1 cellular context compared by ENCODE assay signal in the genomic region with DNA sequence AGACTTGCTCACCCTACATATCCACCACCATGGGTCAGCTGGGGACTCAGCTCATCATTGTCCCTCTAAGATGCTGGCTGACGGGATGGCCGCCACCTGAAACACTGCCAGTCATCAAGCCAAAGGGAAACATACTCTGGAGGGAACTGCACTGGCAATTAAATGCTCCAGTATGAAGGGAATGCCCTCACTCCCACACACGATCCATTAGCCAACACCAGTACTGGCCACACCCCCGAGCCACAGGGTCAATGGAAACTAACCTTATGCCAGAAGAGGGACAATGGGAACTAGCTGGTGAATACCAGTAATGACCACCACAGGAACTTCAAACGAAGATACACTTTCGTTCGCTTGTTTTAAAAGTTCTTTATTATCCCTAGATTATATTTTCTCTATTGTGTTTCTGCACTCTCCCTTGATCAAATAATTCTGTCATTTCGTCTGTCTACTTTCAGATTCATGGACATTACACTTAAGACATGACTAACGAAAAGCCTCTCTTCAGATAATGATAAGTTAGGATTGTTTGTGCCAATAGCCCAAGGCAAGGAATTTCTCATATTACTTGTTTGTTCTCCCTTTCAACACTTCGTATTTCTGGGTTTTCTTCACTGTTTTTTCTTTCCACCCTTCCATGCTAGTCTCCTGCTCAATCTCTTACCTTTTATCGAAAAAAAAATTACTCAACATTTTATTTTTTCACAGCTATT.
TF ChIP-seq lines count a peak whose summit lies in the region.

No MANE protein-coding gene starts in this region.

TF ChIP-seq in K562, 482 proteins besides CTCF, POLR2A, EP300 and RAD21 (continued from another document):
- TF ChIP-seq, protein P1, sequence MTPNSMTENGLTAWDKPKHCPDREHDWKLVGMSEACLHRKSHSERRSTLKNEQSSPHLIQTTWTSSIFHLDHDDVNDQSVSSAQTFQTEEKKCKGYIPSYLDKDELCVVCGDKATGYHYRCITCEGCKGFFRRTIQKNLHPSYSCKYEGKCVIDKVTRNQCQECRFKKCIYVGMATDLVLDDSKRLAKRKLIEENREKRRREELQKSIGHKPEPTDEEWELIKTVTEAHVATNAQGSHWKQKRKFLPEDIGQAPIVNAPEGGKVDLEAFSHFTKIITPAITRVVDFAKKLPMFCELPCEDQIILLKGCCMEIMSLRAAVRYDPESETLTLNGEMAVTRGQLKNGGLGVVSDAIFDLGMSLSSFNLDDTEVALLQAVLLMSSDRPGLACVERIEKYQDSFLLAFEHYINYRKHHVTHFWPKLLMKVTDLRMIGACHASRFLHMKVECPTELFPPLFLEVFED (CRISPR knock-in tag; conservative IDR thresholded peaks at IDR 0.05), result no peak
- TF ChIP-seq PTBP1 (IDR thresholded peaks at IDR 0.05; ENCODE audit: low read depth, low read length) (no peak), TFAP4 (CRISPR knock-in tag; IDR thresholded peaks at IDR 0.05; ENCODE audit: borderline replicate concordance) (no peak), TAF7 (tag; IDR thresholded peaks at IDR 0.05) (no peak), MCM2 (IDR thresholded peaks at IDR 0.05; ENCODE audit: low read depth) (no peak), TCF3 (CRISPR knock-in tag; IDR thresholded peaks at IDR 0.05) (no peak), CBX3 (IDR thresholded peaks at IDR 0.05; ENCODE audit: borderline replicate concordance in 1 of 2, low read length in 2 of 2) (no peak), KDM4B (IDR thresholded peaks at IDR 0.05; ENCODE audit: borderline replicate concordance in 2 of 2, low read depth in 1 of 2) (no peak), SMARCA5 (IDR thresholded peaks at IDR 0.05) (no peak), IFI16 (CRISPR knock-in tag; IDR thresholded peaks at IDR 0.05) (no peak)
- TF ChIP-seq, protein P2, sequence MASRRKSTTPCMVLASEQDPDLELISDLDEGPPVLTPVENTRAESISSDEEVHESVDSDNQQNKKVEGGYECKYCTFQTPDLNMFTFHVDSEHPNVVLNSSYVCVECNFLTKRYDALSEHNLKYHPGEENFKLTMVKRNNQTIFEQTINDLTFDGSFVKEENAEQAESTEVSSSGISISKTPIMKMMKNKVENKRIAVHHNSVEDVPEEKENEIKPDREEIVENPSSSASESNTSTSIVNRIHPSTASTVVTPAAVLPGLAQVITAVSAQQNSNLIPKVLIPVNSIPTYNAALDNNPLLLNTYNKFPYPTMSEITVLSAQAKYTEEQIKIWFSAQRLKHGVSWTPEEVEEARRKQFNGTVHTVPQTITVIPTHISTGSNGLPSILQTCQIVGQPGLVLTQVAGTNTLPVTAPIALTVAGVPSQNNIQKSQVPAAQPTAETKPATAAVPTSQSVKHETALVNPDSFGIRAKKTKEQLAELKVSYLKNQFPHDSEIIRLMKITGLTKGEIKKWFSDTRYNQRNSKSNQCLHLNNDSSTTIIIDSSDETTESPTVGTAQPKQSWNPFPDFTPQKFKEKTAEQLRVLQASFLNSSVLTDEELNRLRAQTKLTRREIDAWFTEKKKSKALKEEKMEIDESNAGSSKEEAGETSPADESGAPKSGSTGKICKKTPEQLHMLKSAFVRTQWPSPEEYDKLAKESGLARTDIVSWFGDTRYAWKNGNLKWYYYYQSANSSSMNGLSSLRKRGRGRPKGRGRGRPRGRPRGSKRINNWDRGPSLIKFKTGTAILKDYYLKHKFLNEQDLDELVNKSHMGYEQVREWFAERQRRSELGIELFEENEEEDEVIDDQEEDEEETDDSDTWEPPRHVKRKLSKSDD (conservative IDR thresholded peaks at IDR 0.05; ENCODE audit: low read length), result no peak
- TF ChIP-seq, protein P3, sequence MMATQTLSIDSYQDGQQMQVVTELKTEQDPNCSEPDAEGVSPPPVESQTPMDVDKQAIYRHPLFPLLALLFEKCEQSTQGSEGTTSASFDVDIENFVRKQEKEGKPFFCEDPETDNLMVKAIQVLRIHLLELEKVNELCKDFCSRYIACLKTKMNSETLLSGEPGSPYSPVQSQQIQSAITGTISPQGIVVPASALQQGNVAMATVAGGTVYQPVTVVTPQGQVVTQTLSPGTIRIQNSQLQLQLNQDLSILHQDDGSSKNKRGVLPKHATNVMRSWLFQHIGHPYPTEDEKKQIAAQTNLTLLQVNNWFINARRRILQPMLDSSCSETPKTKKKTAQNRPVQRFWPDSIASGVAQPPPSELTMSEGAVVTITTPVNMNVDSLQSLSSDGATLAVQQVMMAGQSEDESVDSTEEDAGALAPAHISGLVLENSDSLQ (IDR thresholded peaks at IDR 0.05), result no peak
- TF ChIP-seq, protein P4, sequence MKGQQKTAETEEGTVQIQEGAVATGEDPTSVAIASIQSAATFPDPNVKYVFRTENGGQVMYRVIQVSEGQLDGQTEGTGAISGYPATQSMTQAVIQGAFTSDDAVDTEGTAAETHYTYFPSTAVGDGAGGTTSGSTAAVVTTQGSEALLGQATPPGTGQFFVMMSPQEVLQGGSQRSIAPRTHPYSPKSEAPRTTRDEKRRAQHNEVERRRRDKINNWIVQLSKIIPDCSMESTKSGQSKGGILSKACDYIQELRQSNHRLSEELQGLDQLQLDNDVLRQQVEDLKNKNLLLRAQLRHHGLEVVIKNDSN (CRISPR knock-in tag; IDR thresholded peaks at IDR 0.05), result no peak
